Comparison of ENCODE assay signal across 11 cellular contexts in genomic region chr9:120438111-120438510, GRCh38.
DNase-seq lines count a peak whose midpoint lies in the region; ATAC-seq and TF ChIP-seq lines count a peak whose summit lies in the region.
"Had no signal": no experiment of that assay in that cellular context is flagged by ENCODE, and none has a peak within 500 bp of the region (broad histone marks: within the 10 kb centered on the region; RNA-seq: fewer than 3 reads in every experiment).

No MANE protein-coding gene starts in this region.

- ATAC-seq in CD8-positive, alpha-beta T cell = no peak
- no peak for ATAC-seq in IMR-90 (ENCODE audit: low read depth)
- ATAC-seq: HCT116 had no signal

- H2BK120ac ChIP-seq in IMR-90 (ENCODE audit: low read depth, low read length) (peak overlapping the region; percentile 45), H9 (ENCODE audit: low read depth, low read length, poor library complexity, severe bottlenecking) (no peak overlapping the region)

- H3K4ac ChIP-seq in IMR-90 (ENCODE audit: low read depth, low read length) = peak overlapping the region; percentile 30; the same call in 1 of the 2 replicates
- no peak overlapping the region for H3K4ac ChIP-seq in H9 (ENCODE audit: low read depth, low read length)

- H2AFZ ChIP-seq in IMR-90 (replicated peaks; ENCODE audit: low read length, poor library complexity) = no peak overlapping the region
- H2AFZ ChIP-seq in H9 (ENCODE audit: low read length) = no peak overlapping the region

- H2BK12ac ChIP-seq in H9 (ENCODE audit: insufficient read length, low read depth, low read length) = no peak overlapping the region

- H3K9me3 ChIP-seq in CD8-positive, alpha-beta T cell (ENCODE audit: low read length) = no peaks in the 10 kb centered on the region
- no peaks in the 10 kb centered on the region for H3K9me3 ChIP-seq in IMR-90 (ENCODE audit: control insufficient read depth, insufficient read depth, low read length)
- no peaks in the 10 kb centered on the region for H3K9me3 ChIP-seq in suprapubic skin
- H3K9me3 ChIP-seq in H9 (ENCODE audit: control insufficient read depth, low read depth, low read length) = no peaks in the 10 kb centered on the region
- H3K9me3 ChIP-seq: SJSA1 had no signal

- WGBS in IMR-90 (ENCODE audit: extremely low coverage in 2 of 2, insufficient read length in 1 of 2), 2 experiments = no CpG with 5 or more reads among the region's 2 CpGs
- WGBS in suprapubic skin = 82% methylated on average over 2 of the region's 2 CpGs
- WGBS in H9 (ENCODE audit: extremely low coverage, insufficient read length, low lambda C conversion rate) = no CpG with 5 or more reads among the region's 2 CpGs

- no peaks in the 10 kb centered on the region for H3K4me1 ChIP-seq in CD8-positive, alpha-beta T cell (ENCODE audit: insufficient read depth, low read length)
- H3K4me1 ChIP-seq in IMR-90 (ENCODE audit: control insufficient read depth, insufficient read depth, low read length) (peaks cover 32% of the 10 kb centered on the region), suprapubic skin (peaks cover 16% of the 10 kb centered on the region), H9 (ENCODE audit: insufficient read depth, low read length) (no peaks in the 10 kb centered on the region)

- no peak for TF ChIP-seq EP300 in suprapubic skin (IDR thresholded peaks at IDR 0.05)

- H4K91ac ChIP-seq in IMR-90 (ENCODE audit: insufficient read depth, low read depth, low read length) (0 out of 2 replicates have a peak overlapping the region, but pooled peaks have one; percentile 11), H9 (ENCODE audit: insufficient read length, low read depth, low read length) (no peak overlapping the region)

- no peaks in the 10 kb centered on the region for H3K79me2 ChIP-seq in H9 (ENCODE audit: insufficient read depth, low read length)

- H4K5ac ChIP-seq in IMR-90 (ENCODE audit: low read depth, low read length) (peak overlapping the region; percentile 49; the same call in 1 of the 2 replicates), H9 (ENCODE audit: insufficient read length, low read depth, low read length) (no peak overlapping the region)

- H3K27ac Mint-ChIP-seq in CD8-positive, alpha-beta T cell = peak overlapping the region; percentile 19
- H3K27ac Mint-ChIP-seq in H9 = no peak overlapping the region; a peak in 1 of 7 replicates

- no peak for TF ChIP-seq RAD21 in IMR-90 (IDR thresholded peaks at IDR 0.05; ENCODE audit: low read length)

- H2AK5ac ChIP-seq in IMR-90 (ENCODE audit: low read depth, low read length) = peak overlapping the region; percentile 30; the same call in 1 of the 2 replicates
- no peak overlapping the region for H2AK5ac ChIP-seq in H9 (ENCODE audit: insufficient read length, low read length)

- intact Hi-C loops in CD8-positive, alpha-beta T cell (cut with DNase I, micrococcal nuclease) = no loop called here
- intact Hi-C loops in IMR-90 (cut with micrococcal nuclease) = no loop called here

- H3K79me1 ChIP-seq in IMR-90 (ENCODE audit: low read depth in 1 of 2, low read length in 2 of 2) (peaks cover 11 to 35% of the 10 kb centered on the region in 2 experiments; a peak in 3 of 4 replicates), H9 (ENCODE audit: insufficient read depth, low read depth, low read length, poor library complexity, severe bottlenecking) (no peaks in the 10 kb centered on the region)

- H3K14ac ChIP-seq in IMR-90 (replicated peaks; ENCODE audit: low read depth, low read length) = 0 out of 2 replicates have a peak overlapping the region, but pooled peaks have one; percentile 11
- H3K14ac ChIP-seq in H9 (ENCODE audit: insufficient read depth, low read length) = no peak overlapping the region

- CTCF ChIA-PET in CD8-positive, alpha-beta T cell (lab: Charles Lee) = interaction anchor here (0.9 kb wide), 1 partner anchor 437 kb away, joined by 3 read pairs; no protein-coding TSS in a partner anchor
- CTCF ChIA-PET in IMR-90 (lab: Yijun Ruan, JAX) = interaction anchor here (1.2 kb wide), 1 partner anchor 39 kb away, joined by 6 read pairs; no protein-coding TSS in a partner anchor

- peaks cover 25% of the 10 kb centered on the region for H3K36me3 ChIP-seq in CD8-positive, alpha-beta T cell (ENCODE audit: insufficient read depth, low read length)
- H3K36me3 ChIP-seq in IMR-90 (ENCODE audit: control insufficient read depth, insufficient read depth, low read length) (peaks cover 12% of the 10 kb centered on the region), suprapubic skin (peaks cover 64% of the 10 kb centered on the region)

- H3K9me3 Mint-ChIP-seq in CD8-positive, alpha-beta T cell = no peaks in the 10 kb centered on the region
- H3K9me3 Mint-ChIP-seq in H9 = no peaks in the 10 kb centered on the region

- H3K23me2 ChIP-seq in H9 (ENCODE audit: insufficient read length, low read depth, low read length, poor library complexity, severe bottlenecking) = no peaks in the 10 kb centered on the region

- H3K18ac ChIP-seq in IMR-90 (ENCODE audit: low read depth, low read length) (peak overlapping the region; percentile 40), H9 (ENCODE audit: insufficient read length, low read depth, low read length) (no peak overlapping the region)

- H4K8ac ChIP-seq in IMR-90 (ENCODE audit: low read depth in 2 of 2, low read length in 2 of 2) (peak overlapping the region in 1 of 2 experiments; percentile 29; a peak in 2 of 4 replicates), H9 (replicated peaks; ENCODE audit: insufficient read length, low read depth, low read length) (no peak overlapping the region)

- H3K56ac ChIP-seq in IMR-90 (ENCODE audit: extremely low read depth, insufficient read depth, low read length) (no peak overlapping the region), H9 (ENCODE audit: insufficient read length, low read depth, low read length) (no peak overlapping the region)

- TF ChIP-seq CTCF in CD8-positive, alpha-beta T cell (IDR thresholded peaks at IDR 0.05) = no peak
- TF ChIP-seq CTCF in IMR-90 (conservative IDR thresholded peaks at IDR 0.05; ENCODE audit: low read depth, low read length) = no peak
- no peak for TF ChIP-seq CTCF in cardiac fibroblast (IDR thresholded peaks at IDR 0.05; ENCODE audit: low read depth, low read length)
- TF ChIP-seq CTCF in suprapubic skin (IDR thresholded peaks at IDR 0.05) = no peak
- no peak for TF ChIP-seq CTCF in H9 (conservative IDR thresholded peaks at IDR 0.05)

- peaks cover 27% of the 10 kb centered on the region for H3K9me1 ChIP-seq in IMR-90 (ENCODE audit: insufficient read depth, low read length)

- H2BK5ac ChIP-seq in IMR-90 (ENCODE audit: low read depth, low read length, poor library complexity, severe bottlenecking) = peak overlapping the region; percentile 60
- H2BK5ac ChIP-seq in H9 (ENCODE audit: insufficient read length, low read length) = no peak overlapping the region

- no peaks in the 10 kb centered on the region for H4K20me1 ChIP-seq in IMR-90 (ENCODE audit: insufficient read depth, low read length)
- no peaks in the 10 kb centered on the region for H4K20me1 ChIP-seq in H9 (ENCODE audit: control insufficient read depth, insufficient read depth, insufficient read length)

- peaks cover 93% of the 10 kb centered on the region for H3K36me3 Mint-ChIP-seq in CD8-positive, alpha-beta T cell
- peaks cover 21 to 63% (median 36%) of the 10 kb centered on the region in 3 experiments for H3K36me3 Mint-ChIP-seq in H9 (ENCODE audit: insufficient read depth in 1 of 3, low read depth in 3 of 3)

- no peaks in the 10 kb centered on the region for H3K27me3 ChIP-seq in CD8-positive, alpha-beta T cell (ENCODE audit: insufficient read depth, low read length)
- H3K27me3 ChIP-seq in IMR-90 (ENCODE audit: control insufficient read depth, insufficient read depth, low read length) (no peaks in the 10 kb centered on the region), suprapubic skin (no peaks in the 10 kb centered on the region), H9 (ENCODE audit: insufficient read depth, low read length) (no peaks in the 10 kb centered on the region)
- H3K27me3 ChIP-seq: cardiac muscle cell, SJSA1 had no signal

- H2BK20ac ChIP-seq in IMR-90 (ENCODE audit: low read depth, low read length) = peak overlapping the region; percentile 53; the same call in 1 of the 2 replicates
- H2BK20ac ChIP-seq in H9 (ENCODE audit: low read depth, low read length, poor library complexity, severe bottlenecking) = no peak overlapping the region

- H3K9ac ChIP-seq in IMR-90 (ENCODE audit: low read depth, low read length) (no peak overlapping the region), H9 (ENCODE audit: extremely low read depth, insufficient read length, low read length) (no peak overlapping the region)

- in situ Hi-C loops in IMR-90 (cut with MboI; ENCODE audit: low sequenced_read_pairs) = no loop called here

- H3K4me3 Mint-ChIP-seq in CD8-positive, alpha-beta T cell = no peak overlapping the region
- H3K4me3 Mint-ChIP-seq in H9 = no peak overlapping the region

- no peak overlapping the region for H2AK9ac ChIP-seq in IMR-90 (replicated peaks; ENCODE audit: low read depth, low read length, poor library complexity)

- H3K23ac ChIP-seq in IMR-90 (ENCODE audit: low read depth, low read length) (no peak overlapping the region; the same call in 1 of the 2 replicates), H9 (ENCODE audit: insufficient read length, low read depth, low read length) (no peak overlapping the region)

- TF ChIP-seq POLR2A in IMR-90 (IDR thresholded peaks at IDR 0.05; ENCODE audit: low read depth, low read length) (no peak), suprapubic skin (IDR thresholded peaks at IDR 0.05) (no peak)

- H3K4me3 ChIP-seq in CD8-positive, alpha-beta T cell (ENCODE audit: low read depth, low read length) = no peak overlapping the region
- H3K4me3 ChIP-seq in IMR-90 (ENCODE audit: insufficient read depth, low read depth, low read length) (no peak overlapping the region), cardiac fibroblast (replicated peaks in 1 of 2; ENCODE audit: low read depth in 2 of 2, low read length in 2 of 2) (no peak overlapping the region), suprapubic skin (no peak overlapping the region)
- H3K4me3 ChIP-seq: cardiac muscle cell, SJSA1 had no signal

- no peak overlapping the region for H3K27ac ChIP-seq in CD8-positive, alpha-beta T cell (ENCODE audit: low read depth, low read length)
- no peak overlapping the region for H3K27ac ChIP-seq in IMR-90 (ENCODE audit: insufficient read depth, low read length)
- no peak overlapping the region for H3K27ac ChIP-seq in suprapubic skin
- no peak overlapping the region for H3K27ac ChIP-seq in H9 (ENCODE audit: insufficient read length, low read depth, low read length)
- H3K27ac ChIP-seq: cardiac muscle cell, SJSA1 had no signal

- BruUV-seq in IMR-90 (replicated peaks; lab: Mats Ljungman, UMichigan) = no TSS peak

- H3K4me1 Mint-ChIP-seq in CD8-positive, alpha-beta T cell (ENCODE audit: low read depth) = peaks cover 4% of the 10 kb centered on the region
- H3K4me1 Mint-ChIP-seq in H9 = peaks cover 0 to 5% of the 10 kb centered on the region in 2 experiments; a peak in 1 of 4 replicates

- POLR2A ChIA-PET in CD8-positive, alpha-beta T cell (lab: Charles Lee) = no interaction called here
- POLR2A ChIA-PET in IMR-90 (lab: Charles Lee; ENCODE audit: unreplicated experiment) = no interaction called here

- DNase-seq in CD8-positive, alpha-beta T cell = no peak
- peak; percentile 41 for DNase-seq in IMR-90
- peak; percentile 54 to 56 for DNase-seq in cardiac fibroblast (ENCODE audit: low read depth in 2 of 2)
- peak; percentile 15 to 67 for DNase-seq in lung microvascular endothelial cell (ENCODE audit: low read depth in 2 of 2)
- no peak for DNase-seq in effector CD8-positive, alpha-beta T cell (lab: John Stamatoyannopoulos, UW)
- DNase-seq in suprapubic skin (ENCODE audit: low spot score in 2 of 2) = no peak
- DNase-seq in H9 = no peak
- DNase-seq: NCI-H1930 had no signal

- H3T11ph ChIP-seq in H9 (ENCODE audit: low read length) = no peak overlapping the region

- no peak overlapping the region for H3K4me2 ChIP-seq in IMR-90 (ENCODE audit: low read depth, low read length)
- H3K4me2 ChIP-seq in H9 (ENCODE audit: insufficient read depth, insufficient read length, low read length) = no peak overlapping the region

- H2BK15ac ChIP-seq in IMR-90 (ENCODE audit: low read depth, low read length) = 0 out of 3 replicates have a peak overlapping the region, but pooled peaks have one; percentile 20
- no peak overlapping the region for H2BK15ac ChIP-seq in H9 (ENCODE audit: low read depth, low read length)

- H3K27me3 Mint-ChIP-seq in CD8-positive, alpha-beta T cell (ENCODE audit: low read depth) = no peaks in the 10 kb centered on the region
- H3K27me3 Mint-ChIP-seq in H9 (ENCODE audit: low read depth) = no peaks in the 10 kb centered on the region

- dilution Hi-C loops in IMR-90 (cut with HindIII; ENCODE audit: low sequenced_read_pairs, unreplicated experiment) = no loop called here

Comparison
In these comparisons a context has a peak if more than half of its experiments do, and no peak if none do; other contexts are left out.
1. DNase-seq: peak in IMR-90 (single experiment), cardiac fibroblast (2 of 2) and lung microvascular endothelial cell (2 of 2); none in CD8-positive, alpha-beta T cell (0 of 7), effector CD8-positive, alpha-beta T cell (single experiment), suprapubic skin (0 of 2) and H9 (single experiment).